ENCODE assay signal across 8 cellular contexts in genomic region chr7:130912086-130912909, GRCh38.
DNase-seq lines count a peak whose midpoint lies in the region; ATAC-seq, FAIRE-seq and TF ChIP-seq lines count a peak whose summit lies in the region.

No MANE protein-coding gene starts in this region.

- H3K36me3 Mint-ChIP-seq in dendritic cell treated with granulocyte-macrophage colony-stimulating factor and Interleukin-4, amounts not matched to agents 40 ng/mL and 50 ng/mL, for 4 days (ENCODE audit: low read depth) = peaks cover 44% of the 10 kb centered on the region
- no peaks in the 10 kb centered on the region for H3K36me3 Mint-ChIP-seq in nephron (ENCODE audit: low read depth)

- H3K9me3 ChIP-seq in OCI-LY1 (ENCODE audit: low read length) = no peaks in the 10 kb centered on the region

- no peak overlapping the region for H2AFZ ChIP-seq in OCI-LY1 (ENCODE audit: low read length)

- H3K4me3 Mint-ChIP-seq in dendritic cell treated with granulocyte-macrophage colony-stimulating factor and Interleukin-4, amounts not matched to agents 40 ng/mL and 50 ng/mL, for 4 days = peak overlapping the region; percentile 69
- H3K4me3 Mint-ChIP-seq in nephron = peak overlapping the region in 2 of 3 experiments; percentile 13 to 74

- H3K27ac ChIP-seq in OCI-LY1 (ENCODE audit: low read depth, low read length, poor library complexity, severe bottlenecking) = peak overlapping the region; percentile 81

- no peak for TF ChIP-seq CTCF in OCI-LY1 (IDR thresholded peaks at IDR 0.05; ENCODE audit: low read length)
- TF ChIP-seq CTCF in nephron (IDR thresholded peaks at IDR 0.05; ENCODE audit: unreplicated experiment in 3 of 3) = no peak

- no peaks in the 10 kb centered on the region for H3K27me3 Mint-ChIP-seq in dendritic cell treated with granulocyte-macrophage colony-stimulating factor and Interleukin-4, amounts not matched to agents 40 ng/mL and 50 ng/mL, for 4 days
- H3K27me3 Mint-ChIP-seq in nephron (ENCODE audit: low read depth) = peaks cover 10% of the 10 kb centered on the region

- H3K27me3 ChIP-seq in OCI-LY1 (ENCODE audit: insufficient read depth, low read length) = no peaks in the 10 kb centered on the region

- no peaks in the 10 kb centered on the region for H3F3A ChIP-seq in OCI-LY1 (ENCODE audit: insufficient read depth, low read length)

- no peaks in the 10 kb centered on the region for H3K9me3 Mint-ChIP-seq in dendritic cell treated with granulocyte-macrophage colony-stimulating factor and Interleukin-4, amounts not matched to agents 40 ng/mL and 50 ng/mL, for 4 days
- no peaks in the 10 kb centered on the region for H3K9me3 Mint-ChIP-seq in nephron

- no peaks in the 10 kb centered on the region for H3K9me2 ChIP-seq in OCI-LY1 (ENCODE audit: low read depth, low read length)

- H3K36me3 ChIP-seq in OCI-LY1 (ENCODE audit: insufficient read depth, low read length) = peaks cover 37% of the 10 kb centered on the region; the same call in 1 of the 2 replicates

- peaks cover 80% of the 10 kb centered on the region for H3K4me1 Mint-ChIP-seq in dendritic cell treated with granulocyte-macrophage colony-stimulating factor and Interleukin-4, amounts not matched to agents 40 ng/mL and 50 ng/mL, for 4 days (ENCODE audit: low read depth)
- H3K4me1 Mint-ChIP-seq in nephron = peaks cover 34% of the 10 kb centered on the region

- ATAC-seq in GM19452 (IDR thresholded peaks at IDR 0.05; ENCODE audit: unreplicated experiment) (peak; percentile 10), GM21423 (IDR thresholded peaks at IDR 0.05; ENCODE audit: unreplicated experiment) (no peak)

- peak; percentile 16 for FAIRE-seq in A204.1 (lab: Jason Lieb, UNC)

- peaks cover 56% of the 10 kb centered on the region for H3K4me1 ChIP-seq in OCI-LY1 (ENCODE audit: insufficient read depth, low read length, severe bottlenecking)

- H3K4me3 ChIP-seq in OCI-LY1 (ENCODE audit: low read depth, low read length, poor library complexity, severe bottlenecking) = peak overlapping the region; percentile 63

- 0 out of 2 replicates have a peak, but pooled peaks cover 7% of the 10 kb centered on the region for H3K79me2 ChIP-seq in OCI-LY1 (ENCODE audit: insufficient read depth, low read length)

- H3K4me2 ChIP-seq in OCI-LY1 (ENCODE audit: low read length) = peak overlapping the region; percentile 92

- no peaks in the 10 kb centered on the region for H4K20me1 ChIP-seq in OCI-LY1 (ENCODE audit: insufficient read depth, low read length)

- DNase-seq in SHP77 (lab: John Stamatoyannopoulos, UW) = no peak
- DNase-seq in iPS-NIHi7 (ENCODE audit: extremely low spot score) = no peak

- intact Hi-C loops in dendritic cell treated with granulocyte-macrophage colony-stimulating factor and Interleukin-4, amounts not matched to agents 40 ng/mL and 50 ng/mL, for 4 days (cut with micrococcal nuclease) = no loop called here

- H3K9ac ChIP-seq in OCI-LY1 (ENCODE audit: low read length) = peak overlapping the region; percentile 70

- peak overlapping the region; percentile 79 for H3K27ac Mint-ChIP-seq in dendritic cell treated with granulocyte-macrophage colony-stimulating factor and Interleukin-4, amounts not matched to agents 40 ng/mL and 50 ng/mL, for 4 days
- peak overlapping the region in 2 of 3 experiments; percentile 39 to 64 for H3K27ac Mint-ChIP-seq in nephron
